ENCODE assay signal across 8 cellular contexts in the genomic region with DNA sequence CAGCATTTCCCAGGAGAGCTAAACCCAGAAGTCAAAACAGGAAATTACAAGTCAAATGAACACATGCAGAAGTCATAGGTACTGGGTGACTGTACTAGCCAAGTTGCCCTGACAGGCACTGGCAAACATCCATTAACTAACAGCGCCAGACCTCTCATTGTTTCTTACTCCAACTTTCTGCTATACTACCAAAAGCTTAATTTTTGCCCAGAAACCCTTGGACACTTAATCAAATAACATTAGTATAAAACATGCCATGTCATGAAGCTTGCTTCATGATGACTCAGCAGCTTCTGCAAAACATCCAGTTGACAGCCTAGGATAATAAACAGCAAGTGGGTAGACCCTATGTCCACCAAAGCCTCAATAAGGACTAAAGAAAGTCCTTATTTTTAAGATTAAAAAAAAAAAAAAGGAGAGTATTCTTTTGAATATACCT. TPM values are rescaled to one million over a fixed set of nuclear protein-coding genes. Genes with fewer than 3 reads are reported as not detected.
DNase-seq lines count a peak whose midpoint lies in the region; ATAC-seq, FAIRE-seq and TF ChIP-seq lines count a peak whose summit lies in the region.

No MANE protein-coding gene starts in this region.

- peak; percentile 14 for ATAC-seq in memory B cell (ENCODE audit: low read depth)
- ATAC-seq in GM18505 (IDR thresholded peaks at IDR 0.05; ENCODE audit: unreplicated experiment), result no peak
- ATAC-seq in GM18502 (IDR thresholded peaks at IDR 0.05; ENCODE audit: poor library complexity, unreplicated experiment), result no peak

- H3K27me3 ChIP-seq in adipocyte (replicated peaks; ENCODE audit: control insufficient read depth, insufficient read depth, low read length), result no peaks in the 10 kb centered on the region

- H3K36me3 Mint-ChIP-seq in memory B cell, result no peaks in the 10 kb centered on the region

- H3K4me3 ChIP-seq in adipocyte (ENCODE audit: low read length), result peak overlapping the region; percentile 94

- no peaks in the 10 kb centered on the region for H3K36me3 ChIP-seq in adipocyte (ENCODE audit: control insufficient read depth, insufficient read depth, low read length, severe bottlenecking)

- no peaks in the 10 kb centered on the region for H3K9me3 Mint-ChIP-seq in memory B cell

- H3K9me3 ChIP-seq in adipocyte (ENCODE audit: control insufficient read depth, low read length), result no peaks in the 10 kb centered on the region

- H3K27ac Mint-ChIP-seq in memory B cell, result peak overlapping the region; percentile 94

- H3K27me3 Mint-ChIP-seq in memory B cell, result no peaks in the 10 kb centered on the region

- H3K4me1 ChIP-seq in adipocyte (ENCODE audit: control insufficient read depth, insufficient read depth, low read length), result peaks cover 18% of the 10 kb centered on the region

- peaks cover 23% of the 10 kb centered on the region for H3K4me1 Mint-ChIP-seq in memory B cell

- DNase-seq in EL (peak; percentile 83), M059J (ENCODE audit: low read depth) (peak; percentile 97), adipocyte (ENCODE audit: low read depth) (peak; percentile 73), memory B cell (ENCODE audit: low spot score in 2 of 2) (peak in 1 of 2 donors; percentile 42), GM12892 (ENCODE audit: insufficient read length) (no peak), NCI-H510A treated with DMSO at 0.1 percent for 48 hours (lab: John Stamatoyannopoulos, UW) (no peak)

- H3K9ac ChIP-seq in adipocyte (ENCODE audit: low read length), result peak overlapping the region; percentile 42

- peak overlapping the region; percentile 82 for H3K4me3 Mint-ChIP-seq in memory B cell

- no peak for FAIRE-seq in GM12892 (lab: Jason Lieb, UNC)

- no peak for TF ChIP-seq POLR2A in GM12892 (IDR thresholded peaks at IDR 0.05; ENCODE audit: low read depth, low read length)
- TF ChIP-seq POLR2A in GM18505 (IDR thresholded peaks at IDR 0.05; ENCODE audit: borderline replicate concordance, extremely low read depth, insufficient read depth, insufficient read length), result no peak

RNA-seq across cellular contexts. Expression of gene NUP153, which starts 3.5 kb away (rescaled TPM):
- 44.6 and 68.8 TPM in 2 replicates for total RNA-seq in M059J (2014; rRNA removed; shearing (Covaris generic))
- 33.3 TPM for polyA plus RNA-seq in GM12892 (2012; ENCODE audit: missing spikeins)

Comparison
In these comparisons a context has a peak if more than half of its experiments do, and no peak if none do; other contexts are left out.
1. DNase-seq: peak in EL (single experiment), M059J (single experiment) and adipocyte (single experiment); none in GM12892 (single experiment) and NCI-H510A treated with DMSO at 0.1 percent for 48 hours (single experiment).